ENCODE assay signal across 28 cellular contexts in genomic region chr16:62370445-62370844, GRCh38.
"Had no signal": no experiment of that assay in that cellular context is flagged by ENCODE, and none has a peak within 500 bp of the region (broad histone marks: within the 10 kb centered on the region; RNA-seq: fewer than 3 reads in every experiment).

No MANE protein-coding gene starts in this region.

- ATAC-seq: stimulated activated effector memory CD8-positive, alpha-beta T cell treated with anti-CD3 and anti-CD28 coated beads, Interleukin-12 subunit alpha, Interleukin-12 subunit beta, amount 100 ng/mL, for 72 hours; stimulated activated memory B cell treated with anti-CD40 and anti-IgM and Interleukin-4, amounts not matched to agents 10 μg/mL and 1 μg/mL and 100 μg/mL, for 72 hours; stimulated activated naive B cell treated with anti-CD40 and anti-IgM and Interleukin-4, amounts not matched to agents 10 μg/mL and 1 μg/mL and 100 μg/mL, for 72 hours; stimulated activated naive CD8-positive, alpha-beta T cell treated with anti-CD3 and anti-CD28 coated beads, Interleukin-15, amount 100 ng/mL, for 72 hours; stimulated activated naive CD8-positive, alpha-beta T cell treated with anti-CD3 and anti-CD28 coated beads, Interleukin-15, Interleukin-2, amounts not matched to agents 100 U/mL and 50 U/mL, for 24 hours; upper lobe of right lung had no signal

- H3K36me3 Mint-ChIP-seq: stimulated activated effector memory CD8-positive, alpha-beta T cell treated with anti-CD3 and anti-CD28 coated beads, Interleukin-12 subunit alpha, Interleukin-12 subunit beta, amount 100 ng/mL, for 72 hours; stimulated activated memory B cell treated with anti-CD40 and anti-IgM and Interleukin-4, amounts not matched to agents 10 μg/mL and 1 μg/mL and 100 μg/mL, for 72 hours; stimulated activated naive B cell treated with anti-CD40 and anti-IgM and Interleukin-4, amounts not matched to agents 10 μg/mL and 1 μg/mL and 100 μg/mL, for 72 hours; type B pancreatic cell had no signal

- H3K27me3 Mint-ChIP-seq: stimulated activated memory B cell treated with anti-CD40 and anti-IgM and Interleukin-4, amounts not matched to agents 10 μg/mL and 1 μg/mL and 100 μg/mL, for 72 hours; stimulated activated naive B cell treated with anti-CD40 and anti-IgM and Interleukin-4, amounts not matched to agents 10 μg/mL and 1 μg/mL and 100 μg/mL, for 72 hours; stimulated activated naive CD8-positive, alpha-beta T cell treated with anti-CD3 and anti-CD28 coated beads, Interleukin-15, amount 100 ng/mL, for 72 hours; stimulated activated naive CD8-positive, alpha-beta T cell treated with anti-CD3 and anti-CD28 coated beads, Interleukin-15, Interleukin-2, amounts not matched to agents 100 ng/mL and 50 ng/mL, for 24 hours; type B pancreatic cell had no signal

- H3K27ac ChIP-seq: stomach, suprapubic skin, testis, thoracic aorta, thyroid gland, tibial artery, tibial nerve, transverse colon, upper lobe of left lung, upper lobe of right lung, uterus, vagina had no signal

- DNase-seq: stimulated activated CD4-positive, alpha-beta T cell treated with anti-CD3 and anti-CD28 coated beads, Interleukin-2, amount 100 ng/mL, for 48 hours; stimulated activated CD4-positive, alpha-beta T cell treated with anti-CD3 and anti-CD28 coated beads, Interleukin-4, amount 100 ng/mL, for 1 hour; stimulated activated CD4-positive, alpha-beta T cell treated with anti-CD3 and anti-CD28 coated beads, Interleukin-4, amount 100 ng/mL, for 24 hours; stimulated activated CD4-positive, alpha-beta T cell treated with anti-CD3 and anti-CD28 coated beads, Interleukin-4, amount 100 ng/mL, for 4 hours; stimulated activated CD8-positive, alpha-beta memory T cell treated with anti-CD3 and anti-CD28 coated beads, Interleukin-4, amount 100 ng/mL, for 48 hours; stimulated activated naive B cell treated with anti-CD40 and anti-IgM and Interleukin-4, amounts not matched to agents 10 μg/mL and 1 μg/mL and 100 μg/mL, for 72 hours; stimulated activated naive CD4-positive, alpha-beta T cell; stimulated activated naive CD4-positive, alpha-beta T cell treated with Interleukin-2 at 50 U/mL for 16 hours; stimulated activated naive CD8-positive, alpha-beta T cell treated with anti-CD3 and anti-CD28 coated beads, Interleukin-15, amount 100 ng/mL, for 72 hours; stimulated activated naive CD8-positive, alpha-beta T cell treated with anti-CD3 and anti-CD28 coated beads, Interleukin-15, Interleukin-2, amounts not matched to agents 100 U/mL and 50 U/mL, for 24 hours; stomach; substantia nigra; testis; thyroid gland; tibial artery; transverse colon; trophoblast cell; upper lobe of left lung; upper lobe of right lung; uterus had no signal

- H3K4me1 ChIP-seq: stomach, suprapubic skin, testis, thyroid gland, tibial artery, tibial nerve, transverse colon, upper lobe of left lung, upper lobe of right lung, uterus, vagina had no signal

- H3K9me3 Mint-ChIP-seq: type B pancreatic cell had no signal

- H3K27me3 ChIP-seq: stomach, suprapubic skin, testis, thyroid gland, tibial artery, tibial nerve, transverse colon, upper lobe of left lung, upper lobe of right lung, uterus, vagina had no signal

- H3K9me3 ChIP-seq: stomach, suprapubic skin, testis, thoracic aorta, thyroid gland, tibial artery, tibial nerve, transverse colon, upper lobe of left lung, upper lobe of right lung, uterus, vagina had no signal

- H3K27ac Mint-ChIP-seq: stimulated activated effector memory CD8-positive, alpha-beta T cell treated with anti-CD3 and anti-CD28 coated beads, Interleukin-12 subunit alpha, Interleukin-12 subunit beta, amount 100 ng/mL, for 72 hours; stimulated activated memory B cell treated with anti-CD40 and anti-IgM and Interleukin-4, amounts not matched to agents 10 μg/mL and 1 μg/mL and 100 μg/mL, for 72 hours; stimulated activated naive B cell treated with anti-CD40 and anti-IgM and Interleukin-4, amounts not matched to agents 10 μg/mL and 1 μg/mL and 100 μg/mL, for 72 hours; stimulated activated naive CD8-positive, alpha-beta T cell treated with anti-CD3 and anti-CD28 coated beads, Interleukin-15, amount 100 ng/mL, for 72 hours; stimulated activated naive CD8-positive, alpha-beta T cell treated with anti-CD3 and anti-CD28 coated beads, Interleukin-15, Interleukin-2, amounts not matched to agents 100 ng/mL and 50 ng/mL, for 24 hours; type B pancreatic cell had no signal

- H3K4me3 ChIP-seq: stomach, suprapubic skin, testis, thoracic aorta, thyroid gland, tibial artery, tibial nerve, transverse colon, upper lobe of left lung, upper lobe of right lung, uterus, vagina had no signal

- H3K4me1 Mint-ChIP-seq: stimulated activated effector memory CD8-positive, alpha-beta T cell treated with anti-CD3 and anti-CD28 coated beads, Interleukin-12 subunit alpha, Interleukin-12 subunit beta, amount 100 ng/mL, for 72 hours; stimulated activated memory B cell treated with anti-CD40 and anti-IgM and Interleukin-4, amounts not matched to agents 10 μg/mL and 1 μg/mL and 100 μg/mL, for 72 hours; stimulated activated naive B cell treated with anti-CD40 and anti-IgM and Interleukin-4, amounts not matched to agents 10 μg/mL and 1 μg/mL and 100 μg/mL, for 72 hours; stimulated activated naive CD8-positive, alpha-beta T cell treated with anti-CD3 and anti-CD28 coated beads, Interleukin-15, amount 100 ng/mL, for 72 hours had no signal

- H3K36me3 ChIP-seq: stomach, suprapubic skin, thoracic aorta, thyroid gland, tibial artery, tibial nerve, transverse colon, upper lobe of left lung, upper lobe of right lung, uterus, vagina had no signal

- H3K4me3 Mint-ChIP-seq: stimulated activated effector memory CD8-positive, alpha-beta T cell treated with anti-CD3 and anti-CD28 coated beads, Interleukin-12 subunit alpha, Interleukin-12 subunit beta, amount 100 ng/mL, for 72 hours; stimulated activated memory B cell treated with anti-CD40 and anti-IgM and Interleukin-4, amounts not matched to agents 10 μg/mL and 1 μg/mL and 100 μg/mL, for 72 hours; stimulated activated naive B cell treated with anti-CD40 and anti-IgM and Interleukin-4, amounts not matched to agents 10 μg/mL and 1 μg/mL and 100 μg/mL, for 72 hours; stimulated activated naive CD8-positive, alpha-beta T cell treated with anti-CD3 and anti-CD28 coated beads, Interleukin-15, amount 100 ng/mL, for 72 hours; stimulated activated naive CD8-positive, alpha-beta T cell treated with anti-CD3 and anti-CD28 coated beads, Interleukin-15, Interleukin-2, amounts not matched to agents 100 ng/mL and 50 ng/mL, for 24 hours; type B pancreatic cell had no signal
